Comparison of ENCODE assay signal across 20 cellular contexts in the genomic region with DNA sequence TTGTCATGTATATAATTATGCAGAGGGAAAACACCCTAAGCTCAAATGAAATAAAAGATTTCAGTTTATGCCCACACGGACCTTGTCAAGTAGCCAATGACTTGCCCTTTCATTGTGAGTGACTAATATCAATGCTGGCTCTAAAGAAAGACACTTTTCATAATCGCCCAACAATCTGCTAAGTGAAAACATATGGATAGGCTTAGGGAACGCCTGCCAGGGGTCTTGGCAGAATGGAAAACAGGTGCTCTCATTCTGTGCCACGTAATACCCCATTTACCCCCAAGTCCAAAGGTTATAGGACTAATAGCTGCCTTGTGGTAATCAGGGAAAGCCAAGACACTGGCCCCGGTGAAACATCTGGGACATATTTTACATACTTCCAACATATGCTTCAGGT.
A peak's percentile ranks its signal among the peaks of the same experiment; 100 is the strongest.
DNase-seq lines count a peak whose midpoint lies in the region; ATAC-seq and TF ChIP-seq lines count a peak whose summit lies in the region.
"Had no signal": no experiment of that assay in that cellular context is flagged by ENCODE, and none has a peak within 500 bp of the region (broad histone marks: within the 10 kb centered on the region; RNA-seq: fewer than 3 reads in every experiment).

No MANE protein-coding gene starts in this region.

- no peaks in the 10 kb centered on the region for H3F3A ChIP-seq in SK-N-SH (replicated peaks; ENCODE audit: insufficient read depth)

- CTCF ChIA-PET in SK-N-SH (lab: Yijun Ruan, JAX): interaction anchor here (1.0 to 1.8 kb wide), 5 partner anchors 9 to 83 kb away, joined by 3 to 7 read pairs (median 6); no protein-coding TSS in a partner anchor
- CTCF ChIA-PET in naive thymus-derived CD4-positive, alpha-beta T cell (lab: Charles Lee): interaction anchor here (1.2 kb wide), 1 partner anchor 16 kb away, joined by 3 read pairs; no protein-coding TSS in a partner anchor

- no peak overlapping the region for H3K4me3 Mint-ChIP-seq in naive thymus-derived CD4-positive, alpha-beta T cell
- H3K4me3 Mint-ChIP-seq: neural progenitor cell had no signal

- no peaks in the 10 kb centered on the region for H3K36me3 ChIP-seq in SK-N-SH (replicated peaks in 1 of 2; ENCODE audit: control insufficient read depth in 1 of 2, insufficient read depth in 2 of 2, low read length in 1 of 2)
- H3K36me3 ChIP-seq in naive thymus-derived CD4-positive, alpha-beta T cell (ENCODE audit: control insufficient read depth in 2 of 3, insufficient read depth in 3 of 3, low read length in 3 of 3): no peaks in the 10 kb centered on the region
- H3K36me3 ChIP-seq: BLaER1, left ventricle myocardium inferior, neural progenitor cell, prostate gland, stomach had no signal

- no peak overlapping the region for H2AFZ ChIP-seq in SK-N-SH (ENCODE audit: low read depth)
- H2AFZ ChIP-seq: neural progenitor cell had no signal

- peaks cover 1 to 48% (median 5%) of the 10 kb centered on the region in 5 donors for H3K27me3 Mint-ChIP-seq in naive thymus-derived CD4-positive, alpha-beta T cell

- no peak for ATAC-seq in naive thymus-derived CD4-positive, alpha-beta T cell
- no peak for ATAC-seq in GM19463 (IDR thresholded peaks at IDR 0.05; ENCODE audit: unreplicated experiment)
- ATAC-seq in activated naive CD4-positive, alpha-beta T cell treated with anti-CD3 and anti-CD28 coated beads, Interleukin-2, amount 50 U/mL, for 72 hours: no peak

- H3K27ac Mint-ChIP-seq in naive thymus-derived CD4-positive, alpha-beta T cell: no peak overlapping the region
- no peak overlapping the region for H3K27ac Mint-ChIP-seq in activated naive CD4-positive, alpha-beta T cell treated with anti-CD3 and anti-CD28 coated beads, Interleukin-2, amount 50 U/mL, for 72 hours
- H3K27ac Mint-ChIP-seq: neural progenitor cell had no signal

- no peaks in the 10 kb centered on the region for H4K20me1 ChIP-seq in SK-N-SH (ENCODE audit: insufficient read depth)
- H4K20me1 ChIP-seq: BLaER1 had no signal

- TF ChIP-seq RAD21 in SK-N-SH (IDR thresholded peaks at IDR 0.05; ENCODE audit: low read length): no peak

- no peaks in the 10 kb centered on the region for H3K4me1 Mint-ChIP-seq in naive thymus-derived CD4-positive, alpha-beta T cell

- POLR2A ChIA-PET in SK-N-SH (lab: Yijun Ruan, JAX): interaction anchor here (0.8 to 1.1 kb wide), 2 partner anchors 157 to 1300 kb away, joined by 3 to 4 read pairs; no protein-coding TSS in a partner anchor
- POLR2A ChIA-PET in naive thymus-derived CD4-positive, alpha-beta T cell (lab: Charles Lee): no interaction called here

- H3K4me2 ChIP-seq in SK-N-SH: no peak overlapping the region
- H3K4me2 ChIP-seq: BLaER1, neural progenitor cell had no signal

- intact Hi-C loops in naive thymus-derived CD4-positive, alpha-beta T cell (cut with micrococcal nuclease): no loop called here

- H3K79me2 ChIP-seq in SK-N-SH (ENCODE audit: insufficient read depth): no peaks in the 10 kb centered on the region

- H3K4me1 ChIP-seq in SK-N-SH (ENCODE audit: control insufficient read depth in 1 of 2, insufficient read depth in 2 of 2, low read depth in 1 of 2, low read length in 1 of 2): peaks cover 0 to 34% of the 10 kb centered on the region in 2 experiments; a peak in 2 of 4 replicates
- no peaks in the 10 kb centered on the region for H3K4me1 ChIP-seq in naive thymus-derived CD4-positive, alpha-beta T cell (ENCODE audit: control insufficient read depth in 2 of 2, insufficient read depth in 2 of 2, low read length in 2 of 2)
- H3K4me1 ChIP-seq: BLaER1, left ventricle myocardium inferior, neural progenitor cell, prostate gland, stomach had no signal

- no peak overlapping the region for H3K4me3 ChIP-seq in SK-N-SH (ENCODE audit: low read depth in 2 of 2, low read length in 1 of 2)
- no peak overlapping the region for H3K4me3 ChIP-seq in naive thymus-derived CD4-positive, alpha-beta T cell (ENCODE audit: low read length)
- H3K4me3 ChIP-seq: BLaER1, dorsolateral prefrontal cortex, left ventricle myocardium inferior, neural progenitor cell, prostate gland, stomach had no signal

- H3K36me3 Mint-ChIP-seq in naive thymus-derived CD4-positive, alpha-beta T cell: peaks cover 0 to 4% (median 0%) of the 10 kb centered on the region in 5 donors
- peaks cover 6% of the 10 kb centered on the region in 2 donors for H3K36me3 Mint-ChIP-seq in activated naive CD4-positive, alpha-beta T cell treated with anti-CD3 and anti-CD28 coated beads, Interleukin-2, amount 50 U/mL, for 72 hours
- H3K36me3 Mint-ChIP-seq: neural progenitor cell had no signal

- no peaks in the 10 kb centered on the region for H3K9me2 ChIP-seq in SK-N-SH

- 10% methylated on average over 5 of the region's 5 CpGs for WGBS in SK-N-SH (ENCODE audit: low lambda C conversion rate)

- no peaks in the 10 kb centered on the region for H3K27me3 ChIP-seq in SK-N-SH (ENCODE audit: insufficient read depth)
- no peaks in the 10 kb centered on the region for H3K27me3 ChIP-seq in naive thymus-derived CD4-positive, alpha-beta T cell (ENCODE audit: control insufficient read depth in 2 of 2, insufficient read depth in 2 of 2, low read length in 2 of 2)
- H3K27me3 ChIP-seq: BLaER1, dorsolateral prefrontal cortex, neural progenitor cell, stomach had no signal

- H3K9me3 ChIP-seq in SK-N-SH: no peaks in the 10 kb centered on the region
- no peaks in the 10 kb centered on the region for H3K9me3 ChIP-seq in naive thymus-derived CD4-positive, alpha-beta T cell (ENCODE audit: control insufficient read depth in 2 of 3, low read length in 3 of 3)
- H3K9me3 ChIP-seq: BLaER1, left ventricle myocardium inferior, prostate gland, stomach had no signal

- peaks cover 0 to 5% (median 2%) of the 10 kb centered on the region in 11 donors for H3K9me3 Mint-ChIP-seq in naive thymus-derived CD4-positive, alpha-beta T cell
- peaks cover 3 to 4% of the 10 kb centered on the region in 2 donors for H3K9me3 Mint-ChIP-seq in activated naive CD4-positive, alpha-beta T cell treated with anti-CD3 and anti-CD28 coated beads, Interleukin-2, amount 50 U/mL, for 72 hours

- peak overlapping the region in 1 of 2 experiments; percentile 76; a peak in 1 of 4 replicates for H3K27ac ChIP-seq in SK-N-SH (ENCODE audit: low read depth in 2 of 2, low read length in 1 of 2)
- H3K27ac ChIP-seq in naive thymus-derived CD4-positive, alpha-beta T cell (ENCODE audit: low read depth, low read length): no peak overlapping the region
- H3K27ac ChIP-seq: BLaER1, left ventricle myocardium inferior, neural progenitor cell, prostate gland, stomach had no signal

- peak; percentile 76 to 96 for TF ChIP-seq EP300 in SK-N-SH (IDR thresholded peaks at IDR 0.05; ENCODE audit: borderline replicate concordance in 1 of 2, low read depth in 1 of 2, low read length in 1 of 2)

- H3K9ac ChIP-seq in SK-N-SH: no peak overlapping the region
- H3K9ac ChIP-seq: BLaER1, neural progenitor cell had no signal

- TF ChIP-seq CTCF in SK-N-SH (IDR thresholded peaks at IDR 0.05): no peak

- peak; percentile 6 for DNase-seq in Daoy (ENCODE audit: low read depth)
- DNase-seq in M059J (ENCODE audit: low read depth): peak; percentile 2
- peak; percentile 49 for DNase-seq in SK-N-SH
- DNase-seq in fibroblast of the conjunctiva (ENCODE audit: low read depth): peak; percentile 28
- DNase-seq in naive thymus-derived CD4-positive, alpha-beta T cell: no peak
- DNase-seq in germinal center (ENCODE audit: low spot score): no peak
- no peak for DNase-seq in activated naive CD4-positive, alpha-beta T cell treated with anti-CD3 and anti-CD28 coated beads, Interleukin-2, amount 50 U/mL, for 72 hours (ENCODE audit: low spot score in 2 of 2)
- DNase-seq: activated CD4-positive, alpha-beta T cell treated with anti-CD3 and anti-CD28 coated beads for 1 hour; activated CD8-positive, alpha-beta memory T cell treated with anti-CD3 and anti-CD28 coated beads for 24 hours; dorsolateral prefrontal cortex; left ventricle myocardium inferior; NCI-H2081 treated with DMSO at 0.1 percent for 48 hours; NCI-H774; small intestine; stimulated activated CD4-positive, alpha-beta T cell treated with anti-CD3 and anti-CD28 coated beads, Interleukin-2, amount 100 ng/mL, for 48 hours; stomach had no signal

TF ChIP-seq in SK-N-SH, 30 proteins besides CTCF, POLR2A, EP300 and RAD21 (continues in another document):
- TF ChIP-seq TEAD4 (IDR thresholded peaks at IDR 0.05; ENCODE audit: borderline replicate concordance, insufficient read depth) (peak; percentile 92), RFX5 (IDR thresholded peaks at IDR 0.05; ENCODE audit: low read length) (no peak), FOXM1 (IDR thresholded peaks at IDR 0.05; ENCODE audit: low read depth) (peak; percentile 86), MEF2A (IDR thresholded peaks at IDR 0.05; ENCODE audit: borderline replicate concordance, low read depth) (peak; percentile 80), GATA2 (CRISPR knock-in tag; IDR thresholded peaks at IDR 0.05) (peak; percentile 83), YY1 (IDR thresholded peaks at IDR 0.05; ENCODE audit: low read depth) (peak; percentile 14; the same call in 1 of the 2 replicates), POLR2AphosphoS5 (IDR thresholded peaks at IDR 0.05; ENCODE audit: low read depth, low read length) (peak; percentile 87), NFIC (IDR thresholded peaks at IDR 0.05; ENCODE audit: borderline replicate concordance) (peak; percentile 88), CHD2 (IDR thresholded peaks at IDR 0.05; ENCODE audit: low read length, partially characterized antibody) (peak; percentile 66)
- TF ChIP-seq, protein P1, sequence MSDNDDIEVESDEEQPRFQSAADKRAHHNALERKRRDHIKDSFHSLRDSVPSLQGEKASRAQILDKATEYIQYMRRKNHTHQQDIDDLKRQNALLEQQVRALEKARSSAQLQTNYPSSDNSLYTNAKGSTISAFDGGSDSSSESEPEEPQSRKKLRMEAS (IDR thresholded peaks at IDR 0.05; ENCODE audit: low read depth): peak; percentile 58; the same call in 1 of the 2 replicates

Comparison
In these comparisons a context has a peak if more than half of its experiments do, and no peak if none do; other contexts are left out.
1. DNase-seq: peak in Daoy (single experiment), M059J (single experiment), SK-N-SH (single experiment) and fibroblast of the conjunctiva (single experiment); none in naive thymus-derived CD4-positive, alpha-beta T cell (0 of 9), germinal center (single experiment) and activated naive CD4-positive, alpha-beta T cell treated with anti-CD3 and anti-CD28 coated beads, Interleukin-2, amount 50 U/mL, for 72 hours (0 of 2).